Comparison of ENCODE assay signal across 2 cellular contexts in genomic region chr18:75489493-75490190, GRCh38.
TF ChIP-seq lines count a peak whose summit lies in the region.

No MANE protein-coding gene starts in this region.

TF ChIP-seq in HCT116, 20 proteins besides CTCF, POLR2A, EP300 and RAD21 (continued from another document):
- TF ChIP-seq ZBTB33 (IDR thresholded peaks at IDR 0.05; ENCODE audit: extremely low read depth, insufficient replicate concordance, low read length) (no peak), MAX (IDR thresholded peaks at IDR 0.05) (no peak), YY1 (IDR thresholded peaks at IDR 0.05; ENCODE audit: extremely low read depth, insufficient replicate concordance, low read depth, low read length) (no peak), REST (IDR thresholded peaks at IDR 0.05; ENCODE audit: low read depth) (no peak), CEBPB (IDR thresholded peaks at IDR 0.05; ENCODE audit: low read depth) (peak; percentile 64; the same call in 1 of the 2 replicates)

TF ChIP-seq in SK-N-SH treated with all-trans-retinoic acid at 6 μM for 48 hours, 23 proteins besides CTCF, POLR2A, EP300 and RAD21 (continued from another document):
- TF ChIP-seq CSRNP3 (CRISPR knock-in tag; IDR thresholded peaks at IDR 0.05) (no peak), TCF4 (CRISPR knock-in tag; IDR thresholded peaks at IDR 0.05; ENCODE audit: borderline replicate concordance) (no peak), CSDC2 (CRISPR knock-in tag; IDR thresholded peaks at IDR 0.05) (no peak), ESRRG (CRISPR knock-in tag; IDR thresholded peaks at IDR 0.05) (no peak)
